In the genomic region with DNA sequence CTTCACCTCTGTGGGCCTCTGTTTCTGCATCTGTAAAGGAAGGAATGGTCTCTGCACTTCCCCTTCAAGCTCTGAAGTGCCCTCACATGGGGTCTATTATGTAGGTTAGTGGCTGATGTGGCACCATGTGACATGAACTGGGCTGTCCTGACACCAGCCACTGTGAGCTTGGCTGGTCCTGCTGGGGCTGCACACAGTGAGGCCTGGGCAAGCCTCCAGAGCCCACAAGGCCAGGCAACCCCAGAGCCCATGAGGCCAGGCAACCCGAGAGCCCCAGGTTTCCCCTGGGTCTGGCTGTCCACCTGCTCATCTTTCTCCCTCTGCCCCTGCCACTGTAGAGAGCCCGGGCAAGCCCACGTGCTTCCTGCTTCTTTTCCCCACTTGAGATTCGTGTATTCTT, we compare ENCODE assay signal across 14 cellular contexts.
"Had no signal": no experiment of that assay in that cellular context is flagged by ENCODE, and none has a peak within 500 bp of the region (broad histone marks: within the 10 kb centered on the region; RNA-seq: fewer than 3 reads in every experiment).

No MANE protein-coding gene starts in this region.

- H3K27me3 ChIP-seq: heart right ventricle, transverse colon had no signal

- H2AFZ ChIP-seq: parathyroid adenoma had no signal

- H3K36me3 ChIP-seq: heart right ventricle, transverse colon had no signal

- H3K27ac ChIP-seq: heart right ventricle, parathyroid adenoma, skin epidermis, transverse colon had no signal

- H3K4me3 ChIP-seq: heart right ventricle, skin epidermis, transverse colon had no signal

- H3K9ac ChIP-seq: parathyroid adenoma had no signal

- DNase-seq: activated CD4-positive, alpha-beta memory T cell treated with anti-CD3 and anti-CD28 coated beads, Interleukin-2, amount 10 ng/mL, durations not matched to agents 7 days and 5 days; activated CD4-positive, alpha-beta T cell treated with anti-CD3 and anti-CD28 coated beads for 36 hours; activated CD8-positive, alpha-beta memory T cell treated with anti-CD3 and anti-CD28 coated beads, Interleukin-2, amount 50 U/mL, for 4 hours; activated gamma-delta T cell treated with Interleukin-2 at 50 U/mL for 16 hours; activated naive CD8-positive, alpha-beta T cell treated with anti-CD3 and anti-CD28 coated beads, Interleukin-2, amount 10 ng/mL, durations not matched to agents 7 days and 5 days; activated T-cell treated with anti-CD3 and anti-CD28 coated beads, Interleukin-2, amount 50 U/mL, for 72 hours; foreskin melanocyte; heart right ventricle; left ventricle myocardium superior; mesendoderm; T1000; transverse colon had no signal

- H3K79me2 ChIP-seq: parathyroid adenoma had no signal

- H3K9me3 ChIP-seq: heart right ventricle, transverse colon had no signal
